Comparison of ENCODE assay signal across 8 cellular contexts in the genomic region with DNA sequence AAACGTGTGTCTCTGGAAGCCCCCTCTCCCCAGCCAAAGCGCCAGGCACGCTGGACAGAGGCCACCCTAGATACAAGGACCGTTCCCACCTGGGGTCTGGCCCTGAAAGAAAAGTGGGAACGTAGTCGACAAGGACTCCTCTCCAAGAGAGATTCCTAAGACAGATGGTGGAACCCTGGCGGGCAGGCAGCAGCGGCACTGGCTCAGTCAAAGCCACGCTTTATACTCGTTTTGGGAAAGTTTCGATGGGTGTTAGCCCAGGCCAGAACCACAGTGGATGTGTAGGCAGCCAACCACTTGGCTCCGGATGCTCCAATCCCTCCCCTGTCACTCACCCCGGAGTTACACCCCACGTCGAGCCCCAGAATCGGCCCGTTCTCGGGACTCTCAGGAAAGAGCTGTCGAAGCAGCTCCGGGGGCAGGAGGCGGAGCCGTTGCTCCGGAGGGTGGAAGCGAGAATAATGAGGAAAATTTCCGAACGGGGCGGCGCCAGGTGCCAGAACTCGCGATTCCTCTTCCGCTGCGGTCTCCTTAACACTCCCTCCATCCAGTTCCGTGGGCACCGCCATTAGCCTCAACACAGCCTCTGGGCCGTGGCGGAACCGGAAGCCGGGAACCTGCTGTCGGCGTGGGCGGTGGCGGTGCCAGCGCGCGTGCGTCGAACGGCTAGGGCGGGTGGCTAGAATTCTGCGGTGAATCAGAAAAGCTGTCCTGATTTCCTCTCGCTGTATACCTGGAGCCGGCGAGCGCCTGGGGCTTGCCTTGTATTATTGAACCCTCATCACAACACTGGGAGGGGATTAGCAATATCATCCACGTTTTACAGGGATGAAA. TPM values are rescaled to one million over a fixed set of nuclear protein-coding genes. Genes with fewer than 3 reads are reported as not detected.
DNase-seq lines count a peak whose midpoint lies in the region; ATAC-seq and TF ChIP-seq lines count a peak whose summit lies in the region.

Gene BCDIN3D (minus strand): TSS at position 588 of the 834 bp plus-strand sequence. CDS start 19 bp downstream, at position 569.

- H3K27ac ChIP-seq in BLaER1 (peak within 1 kb of the TSS; percentile 82), right lobe of liver (peak within 1 kb of the TSS; percentile 51 to 71 (median 70))

- 1% methylated on average over 17 of the region's 55 CpGs for WGBS in right lobe of liver (ENCODE audit: insufficient coverage, low coverage, low lambda C conversion rate, missing lambda C conversion rate)

- no peaks in the 10 kb centered on the region for H3K9me3 ChIP-seq in BLaER1
- H3K9me3 ChIP-seq in right lobe of liver, result no peaks in the 10 kb centered on the region

- TF ChIP-seq POLR2A in right lobe of liver (IDR thresholded peaks at IDR 0.05), result peak; percentile 80

- ATAC-seq in GM19351 (IDR thresholded peaks at IDR 0.05; ENCODE audit: unreplicated experiment) (peak; percentile 88), HG03520 (IDR thresholded peaks at IDR 0.05; ENCODE audit: unreplicated experiment) (peak; percentile 76), right lobe of liver (peak; percentile 97 to 98 (median 98))

- H3K4me3 ChIP-seq in BLaER1 (peak within 1 kb of the TSS; percentile 73), right lobe of liver (peak within 1 kb of the TSS; percentile 57 to 73 (median 68))

- intact Hi-C loops in right lobe of liver (cut with DNase I), result loop anchor here in 1 of 2 donors (5.0 kb wide), 1 partner anchor 60 kb away; no protein-coding TSS in a partner anchor

- DNase-seq in NCI-H526 treated with DMSO at 0.1 percent for 48 hours (lab: John Stamatoyannopoulos, UW), result peak; percentile 81
- DNase-seq in activated CD4-positive, alpha-beta T cell treated with anti-CD3 and anti-CD28 coated beads, Interleukin-2, amount 50 U/mL, for 1 hour, result peak; percentile 91
- DNase-seq in dedifferentiated amniotic fluid mesenchymal stem cell (ENCODE audit: extremely low spot score), result peak; percentile 90
- peak; percentile 93 to 95 (median 93) for DNase-seq in right lobe of liver
- DNase-seq in stimulated activated CD4-positive, alpha-beta T cell treated with anti-CD3 and anti-CD28 coated beads, Interleukin-4, amount 100 ng/mL, for 24 hours, result peak; percentile 96

- H3K4me1 ChIP-seq in BLaER1 (peaks cover 57% of the 10 kb centered on the region), right lobe of liver (peaks cover 0 to 10% (median 2%) of the 10 kb centered on the region in 4 donors)

- no peaks in the 10 kb centered on the region for H3K27me3 ChIP-seq in BLaER1
- no peaks in the 10 kb centered on the region for H3K27me3 ChIP-seq in right lobe of liver

- no peaks in the 10 kb centered on the region for H4K20me1 ChIP-seq in BLaER1

- peak within 1 kb of the TSS; percentile 90 for H3K4me2 ChIP-seq in BLaER1

- H3K36me3 ChIP-seq in BLaER1 (no peaks in the 10 kb centered on the region), right lobe of liver (no peaks in the 10 kb centered on the region)

- peak in 1 of 4 donors; percentile 17 for TF ChIP-seq CTCF in right lobe of liver (IDR thresholded peaks at IDR 0.05)

- H3K9ac ChIP-seq in BLaER1, result peak within 1 kb of the TSS; percentile 84

RNA-seq across cellular contexts. Expression of gene BCDIN3D, which starts in this region (rescaled TPM):
- total RNA-seq in right lobe of liver, result 1 to 10 TPM; 1.6 to 3.6 (median 2.6) TPM

Comparison
In these comparisons a context has a peak if more than half of its experiments do, and no peak if none do; other contexts are left out.
1. Peak in every context shown above with its lines: DNase-seq, ATAC-seq, H3K4me3 ChIP-seq and H3K27ac ChIP-seq.